14 cellular contexts compared by ENCODE assay signal in the genomic region with DNA sequence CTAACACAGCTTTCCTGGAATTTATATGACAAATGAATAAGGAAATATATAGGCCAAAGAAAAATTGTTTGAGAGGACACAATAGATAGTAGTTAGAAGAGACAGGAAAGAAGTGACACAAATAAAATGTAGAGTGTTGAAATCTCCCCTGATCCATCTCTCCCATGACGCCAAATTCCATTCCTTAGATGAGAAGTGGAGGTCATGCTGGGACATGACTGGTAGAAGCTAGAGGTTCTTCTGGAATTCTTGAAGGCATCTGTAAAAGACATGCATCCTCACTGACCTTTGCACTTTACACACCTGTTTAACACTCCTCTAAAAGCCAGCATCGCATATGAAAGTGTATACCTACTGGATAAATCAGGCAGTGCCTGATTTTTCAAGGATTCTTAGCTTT.
DNase-seq lines count a peak whose midpoint lies in the region.
"Had no signal": no experiment of that assay in that cellular context is flagged by ENCODE, and none has a peak within 500 bp of the region (broad histone marks: within the 10 kb centered on the region; RNA-seq: fewer than 3 reads in every experiment).

No MANE protein-coding gene starts in this region.

- H2AK5ac ChIP-seq in trophoblast cell (ENCODE audit: low read length) = no peak overlapping the region

- H3K14ac ChIP-seq in trophoblast cell (ENCODE audit: low read length) = no peak overlapping the region

- H2AFZ ChIP-seq in trophoblast cell (ENCODE audit: insufficient read depth, low read length, poor library complexity) = no peak overlapping the region

- H2BK5ac ChIP-seq in trophoblast cell (ENCODE audit: low read depth, low read length, poor library complexity) = no peak overlapping the region

- no CpG with 5 or more reads among the region's 2 CpGs for WGBS in trophoblast cell (ENCODE audit: extremely low coverage, insufficient coverage, insufficient read length)

- H3K4me1 ChIP-seq in trophoblast cell (ENCODE audit: control insufficient read depth in 1 of 2, insufficient read depth in 2 of 2, low read length in 2 of 2) = no peaks in the 10 kb centered on the region

- H3K79me1 ChIP-seq in trophoblast cell (ENCODE audit: low read length) = no peaks in the 10 kb centered on the region

- no peak overlapping the region for H3K27ac ChIP-seq in trophoblast cell (ENCODE audit: low read depth, low read length)

- no peak overlapping the region for H3K18ac ChIP-seq in trophoblast cell (ENCODE audit: low read length)

- no peak overlapping the region for H4K8ac ChIP-seq in trophoblast cell (ENCODE audit: low read depth, low read length)

- no peak overlapping the region for H4K12ac ChIP-seq in trophoblast cell (ENCODE audit: low read depth, low read length)

- no peaks in the 10 kb centered on the region for H3K36me3 ChIP-seq in trophoblast cell (ENCODE audit: control insufficient read depth in 1 of 2, insufficient read depth in 2 of 2, low read length in 2 of 2)

- DNase-seq in AG20443 (ENCODE audit: low spot score) (peak; percentile 50), amniotic epithelial cell (ENCODE audit: low read depth) (peak; percentile 62), fibroblast of gingiva (ENCODE audit: low read depth) (peak; percentile 21), trophoblast cell (peak; percentile 57 to 82)
- no peak for DNase-seq in activated CD4-positive, alpha-beta T cell treated with anti-CD3 and anti-CD28 coated beads, Interleukin-2, amount 50 U/mL, for 1 hour
- no peak for DNase-seq in activated T-cell treated with anti-CD3 and anti-CD28 coated beads, Interleukin-2, amount 50 U/mL, for 1 hour
- no peak for DNase-seq in stimulated activated naive CD4-positive, alpha-beta T cell treated with Interleukin-2 at 50 U/mL for 16 hours (lab: John Stamatoyannopoulos, UW)
- DNase-seq: DMS 273 treated with DMSO at 0.1 percent for 48 hours, HFFc6, KBM-7, NCI-H1436 treated with DMSO at 0.1 percent for 48 hours, NCI-H2029 treated with DMSO at 0.1 percent for 48 hours, NCI-H748 treated with DMSO at 0.1 percent for 48 hours, RPMI8226 had no signal

- H3K23ac ChIP-seq in trophoblast cell (ENCODE audit: low read length) = no peak overlapping the region

- H3K9me3 ChIP-seq in trophoblast cell (ENCODE audit: insufficient read depth, low read depth, low read length) = no peaks in the 10 kb centered on the region

- no peak overlapping the region for H3K4me2 ChIP-seq in trophoblast cell (ENCODE audit: low read length)

- H3K4me3 ChIP-seq in trophoblast cell (ENCODE audit: low read depth, low read length) = no peak overlapping the region

- H2BK12ac ChIP-seq in trophoblast cell (ENCODE audit: low read length) = no peak overlapping the region

- no peaks in the 10 kb centered on the region for H3K27me3 ChIP-seq in trophoblast cell (ENCODE audit: insufficient read depth, low read length)

- no peak overlapping the region for H3K4ac ChIP-seq in trophoblast cell (ENCODE audit: low read depth, low read length)

- no peak overlapping the region for H2BK120ac ChIP-seq in trophoblast cell (ENCODE audit: insufficient read depth, low read length, poor library complexity)

- H3K79me2 ChIP-seq in trophoblast cell (ENCODE audit: control insufficient read depth, insufficient read depth, low read length, poor library complexity) = no peaks in the 10 kb centered on the region

- H4K91ac ChIP-seq in trophoblast cell (ENCODE audit: low read depth, low read length) = no peak overlapping the region

- no peak overlapping the region for H3K9ac ChIP-seq in trophoblast cell (ENCODE audit: low read length)

Comparison
In these comparisons a context has a peak if more than half of its experiments do, and no peak if none do; other contexts are left out.
1. DNase-seq: peak in AG20443 (single experiment), amniotic epithelial cell (single experiment), fibroblast of gingiva (single experiment) and trophoblast cell (2 of 2); none in activated CD4-positive, alpha-beta T cell treated with anti-CD3 and anti-CD28 coated beads, Interleukin-2, amount 50 U/mL, for 1 hour (single experiment), activated T-cell treated with anti-CD3 and anti-CD28 coated beads, Interleukin-2, amount 50 U/mL, for 1 hour (single experiment) and stimulated activated naive CD4-positive, alpha-beta T cell treated with Interleukin-2 at 50 U/mL for 16 hours (single experiment).